9 cellular contexts compared by ENCODE assay signal in genomic region chr1:70675737-70676156, GRCh38.
A peak's percentile ranks its signal among the peaks of the same experiment; 100 is the strongest.
DNase-seq lines count a peak whose midpoint lies in the region; ATAC-seq and TF ChIP-seq lines count a peak whose summit lies in the region.
"Had no signal": no experiment of that assay in that cellular context is flagged by ENCODE, and none has a peak within 500 bp of the region (broad histone marks: within the 10 kb centered on the region; RNA-seq: fewer than 3 reads in every experiment).

No MANE protein-coding gene starts in this region.

- H3K56ac ChIP-seq in mesendoderm (ENCODE audit: low read length) = no peak overlapping the region

- intact Hi-C loops in esophagus squamous epithelium (cut with DNase I) = no loop called here

- no peak overlapping the region for H2BK5ac ChIP-seq in mesendoderm (ENCODE audit: low read length)

- H3K18ac ChIP-seq in mesendoderm (ENCODE audit: low read length) = peak overlapping the region; percentile 25

- no peak overlapping the region for H3K9ac ChIP-seq in mesendoderm (ENCODE audit: low read length)

- no peak overlapping the region for H3K4me2 ChIP-seq in mesendoderm (ENCODE audit: low read length)

- H3K27ac ChIP-seq in mesendoderm (ENCODE audit: low read depth, low read length) (no peak overlapping the region), esophagus squamous epithelium (no peak overlapping the region)

- no peak overlapping the region for H3K4me3 ChIP-seq in mesendoderm (ENCODE audit: low read length)
- H3K4me3 ChIP-seq in esophagus squamous epithelium = no peak overlapping the region

- H3K23ac ChIP-seq in mesendoderm (ENCODE audit: low read length) = no peak overlapping the region

- ATAC-seq in GM19351 (IDR thresholded peaks at IDR 0.05; ENCODE audit: unreplicated experiment) (peak; percentile 87), HG02763 (IDR thresholded peaks at IDR 0.05; ENCODE audit: unreplicated experiment) (peak; percentile 63)

- no peak overlapping the region for H2BK120ac ChIP-seq in mesendoderm (ENCODE audit: low read depth, low read length)

- H4K8ac ChIP-seq in mesendoderm (ENCODE audit: low read depth, low read length) = no peak overlapping the region

- peaks cover 6% of the 10 kb centered on the region for H3K4me1 ChIP-seq in mesendoderm (ENCODE audit: control insufficient read depth, low read depth, low read length)
- no peaks in the 10 kb centered on the region for H3K4me1 ChIP-seq in esophagus squamous epithelium

- TF ChIP-seq CTCF in esophagus squamous epithelium (IDR thresholded peaks at IDR 0.05) = no peak

- H3K4ac ChIP-seq in mesendoderm (ENCODE audit: low read depth, low read length) = no peak overlapping the region

- DNase-seq in NCI-H146 (lab: John Stamatoyannopoulos, UW) = peak; percentile 92
- DNase-seq in mesendoderm = peak; percentile 90
- no peak for DNase-seq in NCI-H524 treated with DMSO at 0.1 percent for 48 hours (lab: John Stamatoyannopoulos, UW)
- no peak for DNase-seq in esophagus squamous epithelium (lab: John Stamatoyannopoulos, UW)
- no peak for DNase-seq in EL
- DNase-seq in COLO829 (ENCODE audit: low spot score) = no peak
- DNase-seq: MM.1S had no signal

- no peaks in the 10 kb centered on the region for H3K9me3 ChIP-seq in esophagus squamous epithelium

- H3K36me3 ChIP-seq in mesendoderm (ENCODE audit: control insufficient read depth, insufficient read depth, low read length) (no peaks in the 10 kb centered on the region), esophagus squamous epithelium (no peaks in the 10 kb centered on the region)

- no peak for TF ChIP-seq POLR2A in esophagus squamous epithelium (IDR thresholded peaks at IDR 0.05)

- no peak overlapping the region for H4K5ac ChIP-seq in mesendoderm (ENCODE audit: low read length)

- WGBS in mesendoderm (ENCODE audit: extremely low coverage, insufficient coverage, low lambda C conversion rate) = no CpG with 5 or more reads among the region's 5 CpGs
- 29 to 30% methylated on average over 5 of the region's 5 CpGs for WGBS in esophagus squamous epithelium, 2 donors

- H3K27me3 ChIP-seq in mesendoderm (ENCODE audit: insufficient read depth, low read length, poor library complexity) (no peaks in the 10 kb centered on the region), esophagus squamous epithelium (no peaks in the 10 kb centered on the region)

- H2BK15ac ChIP-seq in mesendoderm (replicated peaks; ENCODE audit: low read depth) = no peak overlapping the region

- no peaks in the 10 kb centered on the region for H3K79me2 ChIP-seq in mesendoderm (ENCODE audit: control insufficient read depth, insufficient read depth, low read length)

- no peaks in the 10 kb centered on the region for H3K79me1 ChIP-seq in mesendoderm (ENCODE audit: low read length)

- H2AK5ac ChIP-seq in mesendoderm (ENCODE audit: low read length) = no peak overlapping the region

Comparison
In these comparisons a context has a peak if more than half of its experiments do, and no peak if none do; other contexts are left out.
1. DNase-seq: peak in NCI-H146 (single experiment) and mesendoderm (single experiment); none in NCI-H524 treated with DMSO at 0.1 percent for 48 hours (single experiment), esophagus squamous epithelium (single experiment), EL (single experiment) and COLO829 (single experiment).